8 cellular contexts compared by ENCODE assay signal in the genomic region with DNA sequence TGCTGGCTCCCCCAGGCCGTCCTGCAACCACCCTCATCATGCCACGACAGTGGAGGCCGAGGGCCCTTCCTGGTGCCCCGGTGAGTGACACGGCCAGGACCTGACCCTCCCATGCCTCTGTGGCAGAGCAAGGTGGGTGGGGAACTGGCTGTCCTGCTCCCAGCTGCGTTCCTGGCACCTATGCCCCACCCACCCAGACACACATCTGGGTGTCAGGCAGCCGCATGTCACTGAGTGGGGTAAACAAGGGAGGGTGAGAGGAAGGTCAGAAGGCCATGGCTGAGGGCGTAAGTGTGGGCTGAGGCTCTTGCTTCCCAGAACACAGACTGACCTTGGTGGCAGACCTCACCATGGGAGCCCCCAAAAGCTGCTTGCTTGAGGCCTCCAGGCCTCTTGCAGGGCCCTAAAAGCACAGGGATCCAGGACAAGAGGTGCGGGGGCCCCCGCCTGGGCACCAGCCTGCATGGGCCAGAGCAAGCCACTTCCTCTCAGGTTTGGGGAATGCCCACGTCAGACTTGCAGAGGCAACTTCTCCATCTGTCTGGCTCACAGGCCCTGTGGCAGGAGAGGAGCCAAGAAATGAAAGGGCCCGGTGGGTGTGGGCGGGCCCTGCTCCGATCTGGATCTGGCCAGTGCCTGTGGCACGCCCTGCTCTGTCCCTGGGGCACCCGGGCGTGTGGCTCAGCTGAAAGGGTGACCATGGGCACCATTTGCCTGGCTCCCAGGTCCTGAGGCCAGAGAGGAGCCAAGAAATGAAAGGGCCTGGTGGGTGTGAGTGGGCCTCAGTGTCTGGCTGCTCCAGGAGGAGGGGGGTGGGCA. TPM values are rescaled to one million over a fixed set of nuclear protein-coding genes. Genes with fewer than 3 reads are reported as not detected.
DNase-seq lines count a peak whose midpoint lies in the region; ATAC-seq and TF ChIP-seq lines count a peak whose summit lies in the region.

No MANE protein-coding gene starts in this region.

- no peak overlapping the region for H3K4me3 ChIP-seq in CD8-positive, alpha-beta T cell (ENCODE audit: low read depth, low read length)
- H3K4me3 ChIP-seq in GM23248 (no peak overlapping the region), breast epithelium (no peak overlapping the region), lower leg skin (ENCODE audit: low read depth, poor library complexity, severe bottlenecking) (no peak overlapping the region)

- H3K9me3 Mint-ChIP-seq in CD8-positive, alpha-beta T cell: no peaks in the 10 kb centered on the region
- H3K9me3 Mint-ChIP-seq in type B pancreatic cell: no peaks in the 10 kb centered on the region
- H3K9me3 Mint-ChIP-seq in glutamatergic neuron (ENCODE audit: unreplicated experiment): peaks cover 3% of the 10 kb centered on the region

- ATAC-seq in CD8-positive, alpha-beta T cell: peak; percentile 48

- intact Hi-C loops in CD8-positive, alpha-beta T cell (cut with DNase I, micrococcal nuclease): no loop called here
- intact Hi-C loops in breast epithelium (cut with DNase I; ENCODE audit: low total_unique reads): no loop called here
- intact Hi-C loops in lower leg skin (cut with DNase I; ENCODE audit: low total_unique reads): no loop called here

- H4K20me1 ChIP-seq in GM23248 (ENCODE audit: insufficient read depth): no peaks in the 10 kb centered on the region

- peaks cover 2% of the 10 kb centered on the region for H3K36me3 Mint-ChIP-seq in CD8-positive, alpha-beta T cell
- no peaks in the 10 kb centered on the region for H3K36me3 Mint-ChIP-seq in type B pancreatic cell
- H3K36me3 Mint-ChIP-seq in glutamatergic neuron (ENCODE audit: unreplicated experiment): no peaks in the 10 kb centered on the region

- no peaks in the 10 kb centered on the region for H3K27me3 ChIP-seq in CD8-positive, alpha-beta T cell (ENCODE audit: insufficient read depth, low read length)
- H3K27me3 ChIP-seq in GM23248 (replicated peaks; ENCODE audit: insufficient read depth): no peaks in the 10 kb centered on the region
- H3K27me3 ChIP-seq in breast epithelium: no peaks in the 10 kb centered on the region

- no peak for TF ChIP-seq CTCF in CD8-positive, alpha-beta T cell (IDR thresholded peaks at IDR 0.05)
- TF ChIP-seq CTCF in breast epithelium (IDR thresholded peaks at IDR 0.05) (no peak), lower leg skin (IDR thresholded peaks at IDR 0.05) (no peak), type B pancreatic cell (conservative IDR thresholded peaks at IDR 0.05) (no peak), glutamatergic neuron (IDR thresholded peaks at IDR 0.05; ENCODE audit: partially characterized antibody, unreplicated experiment) (no peak)

- H3K9me3 ChIP-seq in CD8-positive, alpha-beta T cell (ENCODE audit: low read length): no peaks in the 10 kb centered on the region
- H3K9me3 ChIP-seq in GM23248 (ENCODE audit: low read depth): no peaks in the 10 kb centered on the region
- H3K9me3 ChIP-seq in breast epithelium: no peaks in the 10 kb centered on the region

- POLR2A ChIA-PET in CD8-positive, alpha-beta T cell (lab: Charles Lee): no interaction called here

- no peaks in the 10 kb centered on the region for H3K36me3 ChIP-seq in CD8-positive, alpha-beta T cell (ENCODE audit: insufficient read depth, low read length)
- H3K36me3 ChIP-seq in GM23248 (ENCODE audit: low read depth) (no peaks in the 10 kb centered on the region), breast epithelium (no peaks in the 10 kb centered on the region)

- no peaks in the 10 kb centered on the region for H3K27me3 Mint-ChIP-seq in CD8-positive, alpha-beta T cell (ENCODE audit: low read depth)
- H3K27me3 Mint-ChIP-seq in type B pancreatic cell: peaks cover 3% of the 10 kb centered on the region
- peaks cover 5% of the 10 kb centered on the region for H3K27me3 Mint-ChIP-seq in glutamatergic neuron (ENCODE audit: unreplicated experiment)

- H3K79me2 ChIP-seq in GM23248 (ENCODE audit: insufficient read depth): peaks cover 10% of the 10 kb centered on the region

- H3K27ac ChIP-seq in CD8-positive, alpha-beta T cell (ENCODE audit: low read depth, low read length): no peak overlapping the region
- H3K27ac ChIP-seq in GM23248 (peak overlapping the region; percentile 91), breast epithelium (peak overlapping the region; percentile 57 to 78)

- peak overlapping the region; percentile 74 for H3K27ac Mint-ChIP-seq in CD8-positive, alpha-beta T cell
- H3K27ac Mint-ChIP-seq in type B pancreatic cell (peak overlapping the region; percentile 39), glutamatergic neuron (ENCODE audit: unreplicated experiment) (no peak overlapping the region)

- H3K4me3 Mint-ChIP-seq in CD8-positive, alpha-beta T cell: no peak overlapping the region
- H3K4me3 Mint-ChIP-seq in type B pancreatic cell: no peak overlapping the region
- H3K4me3 Mint-ChIP-seq in glutamatergic neuron (ENCODE audit: unreplicated experiment): no peak overlapping the region

- H3K4me1 ChIP-seq in CD8-positive, alpha-beta T cell (ENCODE audit: insufficient read depth, low read length): peaks cover 32% of the 10 kb centered on the region
- H3K4me1 ChIP-seq in GM23248 (ENCODE audit: insufficient read depth) (peaks cover 36% of the 10 kb centered on the region), breast epithelium (peaks cover 10 to 23% of the 10 kb centered on the region in 2 donors)

- peak in 3 of 7 experiments; percentile 44 to 62 (median 46) for DNase-seq in CD8-positive, alpha-beta T cell
- DNase-seq in GM23248 (peak; percentile 95), SIG-M5 treated with dmso at 0.1 percent for 504 hours (lab: John Stamatoyannopoulos, UW; ENCODE audit: unreplicated experiment) (peak; percentile 91), breast epithelium (ENCODE audit: low spot score in 2 of 2) (peak in 1 of 2 donors; percentile 66), lower leg skin (ENCODE audit: low spot score in 2 of 2) (peak; percentile 76 to 95), type B pancreatic cell (ENCODE audit: extremely low spot score, unreplicated experiment) (no peak), glutamatergic neuron (no peak), NCI-H510A (lab: John Stamatoyannopoulos, UW) (no peak)

- peaks cover 27% of the 10 kb centered on the region for H3K4me1 Mint-ChIP-seq in CD8-positive, alpha-beta T cell (ENCODE audit: low read depth)
- H3K4me1 Mint-ChIP-seq in type B pancreatic cell (ENCODE audit: unreplicated experiment): no peaks in the 10 kb centered on the region
- no peaks in the 10 kb centered on the region for H3K4me1 Mint-ChIP-seq in glutamatergic neuron (ENCODE audit: low read depth, unreplicated experiment)

- TF ChIP-seq POLR2A in breast epithelium (IDR thresholded peaks at IDR 0.05) (no peak), lower leg skin (IDR thresholded peaks at IDR 0.05) (no peak)

- no peak overlapping the region for H2AFZ ChIP-seq in GM23248

- in situ Hi-C loops in GM23248 (cut with MboI): no loop called here

- peak overlapping the region; percentile 69 for H3K9ac ChIP-seq in GM23248

- CTCF ChIA-PET in CD8-positive, alpha-beta T cell (lab: Charles Lee): interaction anchor here (1.3 to 2.6 kb wide), 2 partner anchors 11 to 20 kb away, joined by 3 to 12 read pairs; no protein-coding TSS in a partner anchor

- H3K9me2 ChIP-seq in GM23248 (ENCODE audit: insufficient read depth): no peaks in the 10 kb centered on the region

- H3F3A ChIP-seq in GM23248 (ENCODE audit: insufficient read depth): peaks cover 6% of the 10 kb centered on the region; the same call in 1 of the 2 replicates

- WGBS in GM23248 (ENCODE audit: low coverage in 1 of 2, low lambda C conversion rate in 2 of 2, missing lambda C conversion rate in 2 of 2), 2 experiments: 42 to 45% methylated on average over 15 to 17 of the region's 17 CpGs
- WGBS in lower leg skin, 2 donors: 23 to 41% methylated on average over 10 to 14 of the region's 17 CpGs

- H3K4me2 ChIP-seq in GM23248 (ENCODE audit: unreplicated experiment): peak overlapping the region; percentile 69

RNA-seq across cellular contexts. Expression of a gene that starts 3.9 kb away (rescaled TPM):
- total RNA-seq in CD8-positive, alpha-beta T cell: 100 to 1,000 TPM; 175 to 184 TPM
- total RNA-seq in GM23248 (2014; rRNA removed; shearing (Covaris generic)): 12.3 and 15.3 TPM in 2 replicates
- polyA plus RNA-seq in GM23248 (2016; fragmentation: Nextera tagmentation; extraction: Ambion mirVana): 6.2 and 10.6 TPM in 2 replicates
- total RNA-seq in breast epithelium: 10 to 100 TPM; 13.4 to 56.9 (median 52.8) TPM
- total RNA-seq in lower leg skin: 10 to 100 TPM; 16.0 to 33.5 (median 31.5) TPM
- 33.5 and 58.7 TPM in 2 replicates for total RNA-seq in type B pancreatic cell (ENCODE audit: low replicate concordance)
- total RNA-seq in glutamatergic neuron (ENCODE audit: unreplicated experiment): 40.7 TPM

RNA-seq across cellular contexts. Expression of a gene that starts 12.3 kb away (rescaled TPM):
- 100 to 1,000 TPM in 1 of 2 experiments, 10 to 100 TPM in 1; 94.0 to 103 TPM for total RNA-seq in CD8-positive, alpha-beta T cell
- total RNA-seq in GM23248 (2014; rRNA removed; shearing (Covaris generic)): 550 and 595 TPM in 2 replicates
- 95.5 and 97.7 TPM in 2 replicates for polyA plus RNA-seq in GM23248 (2016; fragmentation: Nextera tagmentation; extraction: Ambion mirVana)
- total RNA-seq in breast epithelium (10 to 100 TPM; 10.2 to 22.6 (median 17.3) TPM), lower leg skin (10 to 100 TPM; 10.0 to 18.5 (median 15.2) TPM), type B pancreatic cell (ENCODE audit: low replicate concordance) (27.8 and 29.8 TPM in 2 replicates), glutamatergic neuron (ENCODE audit: unreplicated experiment) (15.6 TPM)

RNA-seq across cellular contexts. Expression of a gene that starts 57.0 kb away (rescaled TPM):
- total RNA-seq in CD8-positive, alpha-beta T cell: 100 to 1,000 TPM; 369 to 393 TPM
- 24.5 and 35.1 TPM in 2 replicates for total RNA-seq in GM23248 (2014; rRNA removed; shearing (Covaris generic))
- 102 and 114 TPM in 2 replicates for polyA plus RNA-seq in GM23248 (2016; fragmentation: Nextera tagmentation; extraction: Ambion mirVana)
- total RNA-seq in breast epithelium (10 to 100 TPM; 50.7 to 85.9 (median 75.2) TPM), lower leg skin (10 to 100 TPM; 46.0 to 88.4 (median 56.4) TPM), type B pancreatic cell (ENCODE audit: low replicate concordance) (176 and 184 TPM in 2 replicates), glutamatergic neuron (ENCODE audit: unreplicated experiment) (211 TPM)

Comparison
In these comparisons a context has a peak if more than half of its experiments do, and no peak if none do; other contexts are left out.
1. DNase-seq: peak in GM23248 (single experiment), SIG-M5 treated with dmso at 0.1 percent for 504 hours (single experiment) and lower leg skin (2 of 2); none in type B pancreatic cell (single experiment), glutamatergic neuron (single experiment) and NCI-H510A (single experiment).